Comparison of ENCODE assay signal across 17 cellular contexts in the genomic region with DNA sequence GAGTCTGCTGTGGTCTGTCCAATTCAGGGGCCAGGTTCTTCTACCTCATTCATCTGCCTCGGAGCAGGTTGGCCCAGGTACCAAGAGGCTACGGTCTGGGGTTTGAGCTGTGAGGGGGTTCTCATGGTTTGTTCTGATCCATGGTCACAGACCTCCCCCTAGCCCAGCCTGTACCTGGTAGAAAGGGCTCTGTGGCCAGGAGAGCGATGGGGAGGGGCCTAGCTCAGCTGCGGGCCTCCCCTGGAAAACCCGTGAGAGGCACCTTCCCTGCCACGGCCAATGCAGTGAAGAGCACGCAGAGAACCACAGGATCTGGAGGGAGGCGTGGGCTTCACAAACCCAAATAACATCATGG. TPM values are rescaled to one million over a fixed set of nuclear protein-coding genes. Genes with fewer than 3 reads are reported as not detected.
DNase-seq lines count a peak whose midpoint lies in the region; ATAC-seq and TF ChIP-seq lines count a peak whose summit lies in the region.
"Had no signal": no experiment of that assay in that cellular context is flagged by ENCODE, and none has a peak within 500 bp of the region (broad histone marks: within the 10 kb centered on the region; RNA-seq: fewer than 3 reads in every experiment).

No MANE protein-coding gene starts in this region.

- no peaks in the 10 kb centered on the region; the same call in 1 of the 2 replicates for H3K27me3 ChIP-seq in H7 (ENCODE audit: control insufficient read depth, insufficient read depth, low read length)
- no peaks in the 10 kb centered on the region for H3K27me3 ChIP-seq in neural progenitor cell

- H3K4me3 ChIP-seq in H7 (ENCODE audit: insufficient read depth, low read depth, low read length) = no peak overlapping the region
- H3K4me3 ChIP-seq in neural progenitor cell = no peak overlapping the region

- H3K9me3 ChIP-seq in neural progenitor cell (ENCODE audit: low read depth) = no peaks in the 10 kb centered on the region

- in situ Hi-C loops in G401 (cut with HindIII; ENCODE audit: low sequenced_read_pairs) = no loop called here

- H3K36me3 ChIP-seq in H7 (replicated peaks; ENCODE audit: control insufficient read depth, insufficient read depth, low read length) (no peaks in the 10 kb centered on the region), neural progenitor cell (no peaks in the 10 kb centered on the region)

- H3K36me3 Mint-ChIP-seq in neural progenitor cell = no peaks in the 10 kb centered on the region

- H3K79me2 ChIP-seq in neural progenitor cell (ENCODE audit: low read depth) = no peaks in the 10 kb centered on the region

- ATAC-seq in left lobe of liver (no peak), GM19395 (IDR thresholded peaks at IDR 0.05; ENCODE audit: unreplicated experiment) (no peak)
- peak; percentile 10 for ATAC-seq in stimulated activated naive CD8-positive, alpha-beta T cell treated with anti-CD3 and anti-CD28 coated beads, Interleukin-15, Interleukin-2, amounts not matched to agents 100 U/mL and 50 U/mL, for 24 hours
- ATAC-seq: HCT116 had no signal

- DNase-seq in D341Med (ENCODE audit: low spot score) = peak; percentile 10
- DNase-seq in H7 = peak; percentile 46
- peak; percentile 40 for DNase-seq in left lobe of liver (ENCODE audit: low spot score)
- DNase-seq in stimulated activated naive CD8-positive, alpha-beta T cell treated with anti-CD3 and anti-CD28 coated beads, Interleukin-15, Interleukin-2, amounts not matched to agents 100 U/mL and 50 U/mL, for 24 hours = no peak
- DNase-seq in G401 (ENCODE audit: low spot score) = no peak
- DNase-seq in neural progenitor cell (ENCODE audit: low spot score) = no peak
- DNase-seq: DMS79 treated with DMSO at 0.1 percent for 48 hours, IMR-90, NCI-H187, NCI-H2107, NCI-H345, NCI-H524 treated with DMSO at 0.1 percent for 48 hours, SIG-M5 had no signal

- H3K4me1 Mint-ChIP-seq in neural progenitor cell = peaks cover 7% of the 10 kb centered on the region

- no peak overlapping the region for H3K27ac ChIP-seq in neural progenitor cell
- H3K27ac ChIP-seq: C4-2B had no signal

- no peaks in the 10 kb centered on the region for H3K9me3 Mint-ChIP-seq in neural progenitor cell

- no peak overlapping the region for H2AFZ ChIP-seq in neural progenitor cell (replicated peaks)

- H3K4me1 ChIP-seq in neural progenitor cell = no peaks in the 10 kb centered on the region

- no peak overlapping the region for H3K9ac ChIP-seq in neural progenitor cell

- H3K27me3 Mint-ChIP-seq in neural progenitor cell (ENCODE audit: insufficient read depth, low read depth) = peaks cover 10% of the 10 kb centered on the region

- H4K20me1 ChIP-seq in neural progenitor cell (ENCODE audit: low read depth) = no peaks in the 10 kb centered on the region

- H3K4me2 ChIP-seq in neural progenitor cell = no peak overlapping the region

- no peak overlapping the region for H3K27ac Mint-ChIP-seq in neural progenitor cell

- no peak for TF ChIP-seq CTCF in neural progenitor cell (IDR thresholded peaks at IDR 0.05)

- no peaks in the 10 kb centered on the region for H3F3A ChIP-seq in neural progenitor cell (ENCODE audit: low read depth)

- no peak overlapping the region for H3K4me3 Mint-ChIP-seq in neural progenitor cell

RNA-seq across cellular contexts. Expression of gene ALLC, which starts 19.6 kb away (rescaled TPM):
- not detected in 2 replicates for total RNA-seq in H7 (2014; rRNA removed; shearing (Covaris generic))
- total RNA-seq in left lobe of liver (0.20 TPM), neural progenitor cell (ENCODE audit: low replicate concordance) (not detected in 2 replicates)
- not detected in 2 replicates for total RNA-seq in G401 (2014; rRNA removed; shearing (Covaris generic))
- total RNA-seq: IMR-90, M059J had no signal

RNA-seq across cellular contexts. Expression of gene COLEC11, which starts 43.5 kb away (rescaled TPM):
- total RNA-seq in H7 (2014; rRNA removed; shearing (Covaris generic)) = 0.07 TPM in 1 of 2 replicates, not detected in the other
- total RNA-seq in left lobe of liver (40.1 TPM), neural progenitor cell (ENCODE audit: low replicate concordance) (not detected in 2 replicates)
- total RNA-seq in G401 (2014; rRNA removed; shearing (Covaris generic)) = 2.1 TPM in 1 of 2 replicates, not detected in the other

Comparison
In these comparisons a context has a peak if more than half of its experiments do, and no peak if none do; other contexts are left out.
1. DNase-seq: peak in D341Med (single experiment), H7 (single experiment) and left lobe of liver (single experiment); none in stimulated activated naive CD8-positive, alpha-beta T cell treated with anti-CD3 and anti-CD28 coated beads, Interleukin-15, Interleukin-2, amounts not matched to agents 100 U/mL and 50 U/mL, for 24 hours (single experiment), G401 (single experiment) and neural progenitor cell (single experiment).
2. RNA of gene COLEC11, which starts 43.5 kb away (total RNA-seq): 40.1 TPM in left lobe of liver (single experiment); 2.1 TPM in G401, 0.07 TPM in H7 and not detected in neural progenitor cell; every median in the first group is over 10 times any median in the second.